19 cellular contexts compared by ENCODE assay signal in genomic region chr7:2202901-2203550, GRCh38. TPM values are rescaled to one million over a fixed set of nuclear protein-coding genes. Genes with fewer than 3 reads are reported as not detected.
A peak's percentile ranks its signal among the peaks of the same experiment; 100 is the strongest.
DNase-seq lines count a peak whose midpoint lies in the region; ATAC-seq, FAIRE-seq and TF ChIP-seq lines count a peak whose summit lies in the region.
"Had no signal": no experiment of that assay in that cellular context is flagged by ENCODE, and none has a peak within 500 bp of the region (broad histone marks: within the 10 kb centered on the region; RNA-seq: fewer than 3 reads in every experiment).

No MANE protein-coding gene starts in this region.

- TF ChIP-seq RAD21 in HepG2 (CRISPR knock-in tag; IDR thresholded peaks at IDR 0.05) = no peak

- H2AFZ ChIP-seq in HepG2 (ENCODE audit: low read length) = no peak overlapping the region

- FAIRE-seq in HepG2 (lab: Jason Lieb, UNC) = no peak
- FAIRE-seq: G401.6 had no signal

- peaks cover 3% of the 10 kb centered on the region for H3K79me2 ChIP-seq in HepG2 (ENCODE audit: insufficient read depth, low read length)

- no peaks in the 10 kb centered on the region for H3K9me3 Mint-ChIP-seq in endodermal cell
- H3K9me3 Mint-ChIP-seq: activated naive CD4-positive, alpha-beta T cell treated with anti-CD3 and anti-CD28 coated beads for 36 hours; CD4-positive, alpha-beta T cell had no signal

- ATAC-seq in right lobe of liver = no peak
- no peak for ATAC-seq in HepG2
- ATAC-seq: lower lobe of right lung had no signal

- intact Hi-C loops in right lobe of liver (cut with DNase I) = loop anchor here (10.0 kb wide), 1 partner anchor 618 kb away; no protein-coding TSS in a partner anchor
- intact Hi-C loops in HepG2 (cut with micrococcal nuclease; ENCODE audit: unreplicated experiment) = no loop called here
- intact Hi-C loops in ovary (cut with DNase I) = loop anchor here in 3 of 4 donors (10.0 kb wide), 3 partner anchors 98 to 618 kb away; no protein-coding TSS in a partner anchor

- H3K36me3 Mint-ChIP-seq in endodermal cell (ENCODE audit: low read depth) = peaks cover 47% of the 10 kb centered on the region

- no peaks in the 10 kb centered on the region for H4K20me1 ChIP-seq in HepG2 (ENCODE audit: insufficient read depth, low read length)

- in situ Hi-C loops in HepG2 (cut with HindIII; ENCODE audit: extremely low pct_ligation_motif_present, low pct_unique_long_range_greater_than_20kb) = loop anchor here (25.0 kb wide), 1 partner anchor 616 kb away; no protein-coding TSS in a partner anchor

- H3K9ac ChIP-seq in HepG2 (ENCODE audit: insufficient read depth, low read depth, low read length) = no peak overlapping the region
- H3K9ac ChIP-seq in endodermal cell (ENCODE audit: extremely low read depth, low read length, poor library complexity, severe bottlenecking) = no peak overlapping the region

- no CpG with 5 or more reads among the region's 18 CpGs for WGBS in right lobe of liver (ENCODE audit: insufficient coverage, low coverage, low lambda C conversion rate, missing lambda C conversion rate)
- WGBS in HepG2 (ENCODE audit: low lambda C conversion rate) = 97% methylated on average over 14 of the region's 18 CpGs
- 91 to 97% methylated on average over 11 to 18 of the region's 18 CpGs for WGBS in endodermal cell (ENCODE audit: insufficient coverage in 1 of 2, insufficient read length in 1 of 2), 2 experiments
- WGBS in ovary, 3 donors = 75 to 76% (median 75%) methylated on average over 18 of the region's 18 CpGs

- no peaks in the 10 kb centered on the region for H3K4me1 Mint-ChIP-seq in endodermal cell

- no TSS peak for BruUV-seq in HepG2 (replicated peaks; lab: Mats Ljungman, UMichigan)

- H3K27ac ChIP-seq in right lobe of liver = no peak overlapping the region
- H3K27ac ChIP-seq in HepG2 (ENCODE audit: extremely low read length, insufficient read depth, low read length) = no peak overlapping the region
- no peak overlapping the region for H3K27ac ChIP-seq in endodermal cell (ENCODE audit: low read depth, low read length)
- H3K27ac ChIP-seq in ovary = peak overlapping the region in 1 of 2 donors; percentile 58
- H3K27ac ChIP-seq: lower lobe of right lung had no signal

- CTCF ChIA-PET in HepG2 (lab: Yijun Ruan, JAX; ENCODE audit: low intra/inter-chr PET ratio, low total read pairs) = no interaction called here

- H3K4me1 ChIP-seq in right lobe of liver (no peaks in the 10 kb centered on the region), HepG2 (ENCODE audit: insufficient read depth, low read length) (no peaks in the 10 kb centered on the region), endodermal cell (ENCODE audit: control insufficient read depth, insufficient read depth, low read length) (no peaks in the 10 kb centered on the region), ovary (ENCODE audit: insufficient read depth) (peaks cover 20% of the 10 kb centered on the region)
- H3K4me1 ChIP-seq: lower lobe of right lung had no signal

- H3K4me3 Mint-ChIP-seq in endodermal cell = no peak overlapping the region
- H3K4me3 Mint-ChIP-seq: activated naive CD4-positive, alpha-beta T cell treated with anti-CD3 and anti-CD28 coated beads for 36 hours; CD4-positive, alpha-beta T cell had no signal

- POLR2A ChIA-PET in HepG2 (lab: Yijun Ruan, JAX) = no interaction called here

- H3K4me3 ChIP-seq in right lobe of liver (no peak overlapping the region), HepG2 (replicated peaks in 1 of 3; ENCODE audit: insufficient read depth in 1 of 3, low read depth in 2 of 3, low read length in 3 of 3) (no peak overlapping the region), endodermal cell (ENCODE audit: low read length) (no peak overlapping the region), ovary (no peak overlapping the region)
- H3K4me3 ChIP-seq: lower lobe of right lung, MG63 had no signal

- H3K27ac Mint-ChIP-seq in endodermal cell = peak overlapping the region; percentile 21
- H3K27ac Mint-ChIP-seq: activated naive CD4-positive, alpha-beta T cell treated with anti-CD3 and anti-CD28 coated beads for 36 hours; CD4-positive, alpha-beta T cell had no signal

- H3K27me3 Mint-ChIP-seq in endodermal cell (ENCODE audit: insufficient read depth) = no peaks in the 10 kb centered on the region
- H3K27me3 Mint-ChIP-seq: CD4-positive, alpha-beta T cell had no signal

- TF ChIP-seq POLR2A in right lobe of liver (IDR thresholded peaks at IDR 0.05) (no peak), HepG2 (IDR thresholded peaks at IDR 0.05; ENCODE audit: insufficient read depth in 1 of 2, low read depth in 2 of 2, low read length in 2 of 2) (no peak), ovary (IDR thresholded peaks at IDR 0.05) (no peak)

- H3K36me3 ChIP-seq in right lobe of liver (peaks cover 0 to 9% (median 0%) of the 10 kb centered on the region in 4 donors), HepG2 (replicated peaks in 1 of 2; ENCODE audit: control insufficient read depth in 1 of 2, insufficient read depth in 2 of 2, low read length in 2 of 2) (peaks cover 33 to 70% of the 10 kb centered on the region in 2 experiments; a peak in 4 of 5 replicates), endodermal cell (ENCODE audit: control insufficient read depth, insufficient read depth, low read length) (peaks cover 32% of the 10 kb centered on the region), ovary (no peaks in the 10 kb centered on the region)

- DNase-seq in right lobe of liver (peak in 2 of 3 donors; percentile 19 to 37), HepG2 (ENCODE audit: low spot score) (no peak), endodermal cell (no peak), ovary (peak in 4 of 5 donors; percentile 39 to 58 (median 46)), NCI-H2196 treated with DMSO at 0.1 percent for 48 hours (lab: John Stamatoyannopoulos, UW; ENCODE audit: unreplicated experiment) (no peak), SW 1271 (lab: John Stamatoyannopoulos, UW) (no peak), glomerular visceral epithelial cell (ENCODE audit: extremely low spot score) (no peak)
- DNase-seq: activated CD4-positive, alpha-beta T cell treated with anti-CD3 and anti-CD28 coated beads, Interleukin-2, amount 50 U/mL, for 4 hours; activated naive CD4-positive, alpha-beta T cell treated with anti-CD3 and anti-CD28 coated beads for 36 hours; HCEC 1CT; lower lobe of right lung; MG63; NCI-H1417 treated with DMSO at 0.1 percent for 48 hours; NCI-H526; retina; stimulated activated CD4-positive, alpha-beta T cell treated with anti-CD3 and anti-CD28 coated beads, Interleukin-15, amount 100 ng/mL, for 24 hours; T-helper 9 cell had no signal

- H3K9me3 ChIP-seq in right lobe of liver (no peaks in the 10 kb centered on the region), HepG2 (ENCODE audit: low read length) (no peaks in the 10 kb centered on the region), endodermal cell (ENCODE audit: control insufficient read depth, low read length) (no peaks in the 10 kb centered on the region), ovary (no peaks in the 10 kb centered on the region)
- H3K9me3 ChIP-seq: lower lobe of right lung, MG63 had no signal

- H3K4me2 ChIP-seq in HepG2 (ENCODE audit: low read depth, low read length) = no peak overlapping the region

- TF ChIP-seq EP300 in HepG2 (IDR thresholded peaks at IDR 0.05; ENCODE audit: low read depth in 2 of 2, low read length in 2 of 2) (no peak), HepG2 (CRISPR knock-in tag; IDR thresholded peaks at IDR 0.05; ENCODE audit: borderline replicate concordance) (no peak), ovary (IDR thresholded peaks at IDR 0.05) (no peak)

- TF ChIP-seq CTCF in right lobe of liver (IDR thresholded peaks at IDR 0.05) (no peak), HepG2 (CRISPR knock-in tag; IDR thresholded peaks at IDR 0.05) (no peak), endodermal cell (conservative IDR thresholded peaks at IDR 0.05) (no peak), ovary (IDR thresholded peaks at IDR 0.05) (no peak)

- H3K27me3 ChIP-seq in right lobe of liver (no peaks in the 10 kb centered on the region), HepG2 (ENCODE audit: control insufficient read depth in 1 of 2, insufficient read depth in 2 of 2, low read length in 2 of 2) (no peaks in the 10 kb centered on the region), endodermal cell (ENCODE audit: control insufficient read depth, insufficient read depth, low read length, poor library complexity, severe bottlenecking) (no peaks in the 10 kb centered on the region), ovary (no peaks in the 10 kb centered on the region)
- H3K27me3 ChIP-seq: MG63 had no signal

RNA-seq across cellular contexts. Expression of gene MAD1L1, which starts 29.7 kb away (rescaled TPM):
- total RNA-seq in right lobe of liver (10 to 100 TPM; 15.1 to 37.4 (median 20.5) TPM), HepG2 (2016; rRNA removed; fragmentation: Illumina TruSeq; extraction: Trizol) (53.3 and 64.7 TPM in 2 replicates), endodermal cell (10 to 100 TPM; 59.1 to 61.4 TPM), ovary (10 to 100 TPM; 17.6 to 36.6 (median 27.6) TPM)
- 47.7 and 50.1 TPM in 2 replicates for total RNA-seq in HepG2 (2016; cell fraction: cytosol; rRNA removed; fragmentation: Illumina TruSeq; extraction: Trizol; ENCODE audit: low read depth)
- total RNA-seq in HepG2 (2016; cell fraction: insoluble cytoplasmic fraction; rRNA removed; fragmentation: Illumina TruSeq; extraction: Trizol) = 48.4 and 60.1 TPM in 2 replicates
- 27.3 and 29.1 TPM in 2 replicates for total RNA-seq in HepG2 (2016; cell fraction: membrane; rRNA removed; fragmentation: Illumina TruSeq; extraction: Trizol)
- 29.9 and 32.7 TPM in 2 replicates for total RNA-seq in HepG2 (2016; cell fraction: nucleus; rRNA removed; fragmentation: Illumina TruSeq; extraction: Trizol)
- polyA plus RNA-seq in HepG2 (2011; rRNA removed) (17.4 and 21.4 TPM in 2 replicates), ovary (10 to 100 TPM in 1 of 2 donors, 1 to 10 TPM in 1; 5.9 to 17.1 TPM)
- 10.9 and 20.1 TPM in 2 replicates for polyA plus RNA-seq in HepG2 (2011; cell fraction: cytosol; rRNA removed)
- 35.5 and 46.7 TPM in 2 replicates for polyA plus RNA-seq in HepG2 (2011; cell fraction: nucleus; rRNA removed)
- 10.5 and 17.0 TPM in 2 replicates for polyA plus RNA-seq in HepG2 (2012)
- 8.6 and 11.6 TPM in 2 replicates for polyA plus RNA-seq in HepG2 (2016; cell fraction: cytosol; fragmentation: Illumina TruSeq; extraction: Trizol; ENCODE audit: low read depth)
- 22.4 and 37.7 TPM in 2 replicates for polyA plus RNA-seq in HepG2 (2016; cell fraction: insoluble cytoplasmic fraction; fragmentation: Illumina TruSeq; extraction: Trizol; ENCODE audit: low read depth)
- polyA plus RNA-seq in HepG2 (2016; cell fraction: membrane; fragmentation: Illumina TruSeq; extraction: Trizol; ENCODE audit: low read depth) = 10.8 and 11.3 TPM in 2 replicates
- polyA plus RNA-seq in HepG2 (2016; cell fraction: nucleus; fragmentation: Illumina TruSeq; extraction: Trizol; ENCODE audit: insufficient read depth, low read depth) = 31.9 and 32.8 TPM in 2 replicates
- polyA minus RNA-seq in HepG2 (2011; rRNA and poly(A)+ RNA removed; ENCODE audit: low replicate concordance) = 26.5 and 51.4 TPM in 2 replicates
- 24.4 and 27.0 TPM in 2 replicates for polyA minus RNA-seq in HepG2 (2011; cell fraction: cytosol; rRNA and poly(A)+ RNA removed)
- 22.9 and 27.4 TPM in 2 replicates for polyA minus RNA-seq in HepG2 (2011; cell fraction: nucleus; rRNA and poly(A)+ RNA removed)
- 33.1 TPM for polyA plus RNA-seq in endodermal cell (2013, experiment 1 of 2)
- polyA plus RNA-seq in endodermal cell (2013, experiment 2 of 2) = 29.4 TPM

RNA-seq across cellular contexts. Expression of gene MRM2, which starts 39.0 kb away (rescaled TPM):
- total RNA-seq in right lobe of liver = 10 to 100 TPM in 4 of 6 experiments, 1 to 10 TPM in 2; 9.5 to 14.6 (median 11.5) TPM
- 34.2 and 42.6 TPM in 2 replicates for total RNA-seq in HepG2 (2016; rRNA removed; fragmentation: Illumina TruSeq; extraction: Trizol)
- total RNA-seq in HepG2 (2016; cell fraction: cytosol; rRNA removed; fragmentation: Illumina TruSeq; extraction: Trizol; ENCODE audit: low read depth) = 13.1 and 15.3 TPM in 2 replicates
- total RNA-seq in HepG2 (2016; cell fraction: insoluble cytoplasmic fraction; rRNA removed; fragmentation: Illumina TruSeq; extraction: Trizol) = 32.0 and 45.6 TPM in 2 replicates
- 31.1 and 33.3 TPM in 2 replicates for total RNA-seq in HepG2 (2016; cell fraction: membrane; rRNA removed; fragmentation: Illumina TruSeq; extraction: Trizol)
- total RNA-seq in HepG2 (2016; cell fraction: nucleus; rRNA removed; fragmentation: Illumina TruSeq; extraction: Trizol) = 15.3 and 15.4 TPM in 2 replicates
- 13.2 and 15.8 TPM in 2 replicates for polyA plus RNA-seq in HepG2 (2011; rRNA removed)
- 11.1 and 11.7 TPM in 2 replicates for polyA plus RNA-seq in HepG2 (2011; cell fraction: cytosol; rRNA removed)
- 5.3 and 6.1 TPM in 2 replicates for polyA plus RNA-seq in HepG2 (2011; cell fraction: nucleus; rRNA removed)
- polyA plus RNA-seq in HepG2 (2012) = 13.3 and 14.1 TPM in 2 replicates
- 12.8 and 16.1 TPM in 2 replicates for polyA plus RNA-seq in HepG2 (2016; cell fraction: cytosol; fragmentation: Illumina TruSeq; extraction: Trizol; ENCODE audit: low read depth)
- 46.0 and 53.3 TPM in 2 replicates for polyA plus RNA-seq in HepG2 (2016; cell fraction: insoluble cytoplasmic fraction; fragmentation: Illumina TruSeq; extraction: Trizol; ENCODE audit: low read depth)
- polyA plus RNA-seq in HepG2 (2016; cell fraction: membrane; fragmentation: Illumina TruSeq; extraction: Trizol; ENCODE audit: low read depth) = 22.1 and 24.5 TPM in 2 replicates
- 29.4 and 33.1 TPM in 2 replicates for polyA plus RNA-seq in HepG2 (2016; cell fraction: nucleus; fragmentation: Illumina TruSeq; extraction: Trizol; ENCODE audit: insufficient read depth, low read depth)
- polyA minus RNA-seq in HepG2 (2011; rRNA and poly(A)+ RNA removed; ENCODE audit: low replicate concordance) = 13.9 and 40.9 TPM in 2 replicates
- polyA minus RNA-seq in HepG2 (2011; cell fraction: cytosol; rRNA and poly(A)+ RNA removed) = 2.8 and 5.7 TPM in 2 replicates
- 4.8 and 7.1 TPM in 2 replicates for polyA minus RNA-seq in HepG2 (2011; cell fraction: nucleus; rRNA and poly(A)+ RNA removed)
- 10 to 100 TPM; 38.9 TPM for total RNA-seq in endodermal cell
- polyA plus RNA-seq in endodermal cell (2013, experiment 1 of 2) = 33.3 TPM
- 31.5 TPM for polyA plus RNA-seq in endodermal cell (2013, experiment 2 of 2)
- 10 to 100 TPM; 12.6 to 28.5 (median 21.4) TPM for total RNA-seq in ovary
- polyA plus RNA-seq in ovary = 10 to 100 TPM; 18.4 to 26.0 TPM

RNA-seq across cellular contexts. Expression of gene NUDT1, which starts 39.0 kb away (rescaled TPM):
- total RNA-seq in right lobe of liver = 1 to 10 TPM; 1.6 to 4.1 (median 2.3) TPM
- total RNA-seq in HepG2 (2016; rRNA removed; fragmentation: Illumina TruSeq; extraction: Trizol) = 26.8 and 32.7 TPM in 2 replicates
- 11.4 TPM in 2 replicates for total RNA-seq in HepG2 (2016; cell fraction: cytosol; rRNA removed; fragmentation: Illumina TruSeq; extraction: Trizol; ENCODE audit: low read depth)
- 26.2 and 40.5 TPM in 2 replicates for total RNA-seq in HepG2 (2016; cell fraction: insoluble cytoplasmic fraction; rRNA removed; fragmentation: Illumina TruSeq; extraction: Trizol)
- 14.4 and 18.7 TPM in 2 replicates for total RNA-seq in HepG2 (2016; cell fraction: membrane; rRNA removed; fragmentation: Illumina TruSeq; extraction: Trizol)
- 9.7 and 11.3 TPM in 2 replicates for total RNA-seq in HepG2 (2016; cell fraction: nucleus; rRNA removed; fragmentation: Illumina TruSeq; extraction: Trizol)
- 6.4 and 9.1 TPM in 2 replicates for polyA plus RNA-seq in HepG2 (2011; rRNA removed)
- 8.6 and 15.0 TPM in 2 replicates for polyA plus RNA-seq in HepG2 (2011; cell fraction: cytosol; rRNA removed)
- polyA plus RNA-seq in HepG2 (2011; cell fraction: nucleus; rRNA removed) = 7.0 and 14.0 TPM in 2 replicates
- 9.3 and 12.3 TPM in 2 replicates for polyA plus RNA-seq in HepG2 (2012)
- 11.6 and 16.1 TPM in 2 replicates for polyA plus RNA-seq in HepG2 (2016; cell fraction: cytosol; fragmentation: Illumina TruSeq; extraction: Trizol; ENCODE audit: low read depth)
- 33.4 and 44.1 TPM in 2 replicates for polyA plus RNA-seq in HepG2 (2016; cell fraction: insoluble cytoplasmic fraction; fragmentation: Illumina TruSeq; extraction: Trizol; ENCODE audit: low read depth)
- 15.0 and 16.2 TPM in 2 replicates for polyA plus RNA-seq in HepG2 (2016; cell fraction: membrane; fragmentation: Illumina TruSeq; extraction: Trizol; ENCODE audit: low read depth)
- 21.7 and 21.8 TPM in 2 replicates for polyA plus RNA-seq in HepG2 (2016; cell fraction: nucleus; fragmentation: Illumina TruSeq; extraction: Trizol; ENCODE audit: insufficient read depth, low read depth)
- 10.9 and 35.3 TPM in 2 replicates for polyA minus RNA-seq in HepG2 (2011; rRNA and poly(A)+ RNA removed; ENCODE audit: low replicate concordance)
- polyA minus RNA-seq in HepG2 (2011; cell fraction: cytosol; rRNA and poly(A)+ RNA removed) = 3.8 and 4.1 TPM in 2 replicates
- 1.2 and 1.3 TPM in 2 replicates for polyA minus RNA-seq in HepG2 (2011; cell fraction: nucleus; rRNA and poly(A)+ RNA removed)
- 10 to 100 TPM; 56.0 to 84.7 TPM for total RNA-seq in endodermal cell
- 64.0 TPM for polyA plus RNA-seq in endodermal cell (2013, experiment 1 of 2)
- 61.0 TPM for polyA plus RNA-seq in endodermal cell (2013, experiment 2 of 2)
- 1 to 10 TPM; 8.4 to 10.0 (median 9.1) TPM for total RNA-seq in ovary
- 10 to 100 TPM in 1 of 2 donors, 1 to 10 TPM in 1; 2.3 to 15.6 TPM for polyA plus RNA-seq in ovary

Comparison
In these comparisons a context has a peak if more than half of its experiments do, and no peak if none do; other contexts are left out.
1. DNase-seq: peak in right lobe of liver (2 of 3) and ovary (4 of 5); none in HepG2 (single experiment), endodermal cell (single experiment), NCI-H2196 treated with DMSO at 0.1 percent for 48 hours (single experiment), SW 1271 (0 of 2) and glomerular visceral epithelial cell (single experiment).